17 cellular contexts compared by ENCODE assay signal in genomic region chr20:52800734-52801627, GRCh38.
A peak's percentile ranks its signal among the peaks of the same experiment; 100 is the strongest.
DNase-seq lines count a peak whose midpoint lies in the region; TF ChIP-seq lines count a peak whose summit lies in the region.
"Had no signal": no experiment of that assay in that cellular context is flagged by ENCODE, and none has a peak within 500 bp of the region (broad histone marks: within the 10 kb centered on the region; RNA-seq: fewer than 3 reads in every experiment).

No MANE protein-coding gene starts in this region.

- H3K4me1 ChIP-seq in prostate gland (replicated peaks), result no peaks in the 10 kb centered on the region
- H3K4me1 ChIP-seq: BLaER1 treated with 17β-estradiol and CSF1 and Interleukin-3, amounts not matched to agents 10 nM and 100 nM; Peyer's patch had no signal

- H3K9me3 ChIP-seq in prostate gland, result no peaks in the 10 kb centered on the region
- H3K9me3 ChIP-seq: Peyer's patch had no signal

- no peaks in the 10 kb centered on the region for H3K27me3 ChIP-seq in prostate gland (replicated peaks; ENCODE audit: insufficient read depth)
- H3K27me3 ChIP-seq: BLaER1 treated with 17β-estradiol and CSF1 and Interleukin-3, amounts not matched to agents 10 nM and 100 nM; Peyer's patch had no signal

- TF ChIP-seq POLR2A in prostate gland (IDR thresholded peaks at IDR 0.05), result no peak

- WGBS in prostate gland, result 45% methylated on average over 6 of the region's 6 CpGs

- no peak for TF ChIP-seq CTCF in prostate gland (IDR thresholded peaks at IDR 0.05)

- intact Hi-C loops in prostate gland (cut with DNase I), result no loop called here

- H3K4me3 ChIP-seq in prostate gland, result no peak overlapping the region
- H3K4me3 ChIP-seq: BLaER1 treated with 17β-estradiol and CSF1 and Interleukin-3, amounts not matched to agents 10 nM and 100 nM; Peyer's patch had no signal

- no peaks in the 10 kb centered on the region for H3K36me3 ChIP-seq in prostate gland
- H3K36me3 ChIP-seq: BLaER1 treated with 17β-estradiol and CSF1 and Interleukin-3, amounts not matched to agents 10 nM and 100 nM; Peyer's patch had no signal

- peak overlapping the region in 1 of 2 donors; percentile 12 for H3K27ac ChIP-seq in prostate gland
- H3K27ac ChIP-seq: 22Rv1; BLaER1 treated with 17β-estradiol and CSF1 and Interleukin-3, amounts not matched to agents 10 nM and 100 nM; HL-60; Peyer's patch had no signal

- DNase-seq in DMS 273 (lab: John Stamatoyannopoulos, UW; ENCODE audit: unreplicated experiment), result peak; percentile 55
- DNase-seq in DMS 273 treated with DMSO at 0.1 percent for 48 hours (lab: John Stamatoyannopoulos, UW), result no peak
- DNase-seq in NCI-H446 treated with DMSO at 0.1 percent for 48 hours (lab: John Stamatoyannopoulos, UW), result peak; percentile 75
- peak; percentile 17 for DNase-seq in cerebellum (ENCODE audit: low spot score)
- peak; percentile 44 for DNase-seq in prostate gland (ENCODE audit: low spot score)
- DNase-seq in effector CD4-positive, alpha-beta T cell, result no peak
- DNase-seq in NCI-H1417 (lab: John Stamatoyannopoulos, UW), result no peak
- DNase-seq in activated CD4-positive, alpha-beta T cell treated with anti-CD3 and anti-CD28 coated beads for 4 hours, result no peak
- DNase-seq: HFFc6, KBM-7, NCI-H1048, NCI-H2107, NCI-H748 treated with DMSO at 0.1 percent for 48 hours, Peyer's patch had no signal

Comparison
In these comparisons a context has a peak if more than half of its experiments do, and no peak if none do; other contexts are left out.
1. DNase-seq: peak in DMS 273 (single experiment), NCI-H446 treated with DMSO at 0.1 percent for 48 hours (single experiment), cerebellum (single experiment) and prostate gland (single experiment); none in DMS 273 treated with DMSO at 0.1 percent for 48 hours (single experiment), effector CD4-positive, alpha-beta T cell (single experiment), NCI-H1417 (0 of 3) and activated CD4-positive, alpha-beta T cell treated with anti-CD3 and anti-CD28 coated beads for 4 hours (0 of 2).